Comparison of ENCODE assay signal across 8 cellular contexts in the genomic region with DNA sequence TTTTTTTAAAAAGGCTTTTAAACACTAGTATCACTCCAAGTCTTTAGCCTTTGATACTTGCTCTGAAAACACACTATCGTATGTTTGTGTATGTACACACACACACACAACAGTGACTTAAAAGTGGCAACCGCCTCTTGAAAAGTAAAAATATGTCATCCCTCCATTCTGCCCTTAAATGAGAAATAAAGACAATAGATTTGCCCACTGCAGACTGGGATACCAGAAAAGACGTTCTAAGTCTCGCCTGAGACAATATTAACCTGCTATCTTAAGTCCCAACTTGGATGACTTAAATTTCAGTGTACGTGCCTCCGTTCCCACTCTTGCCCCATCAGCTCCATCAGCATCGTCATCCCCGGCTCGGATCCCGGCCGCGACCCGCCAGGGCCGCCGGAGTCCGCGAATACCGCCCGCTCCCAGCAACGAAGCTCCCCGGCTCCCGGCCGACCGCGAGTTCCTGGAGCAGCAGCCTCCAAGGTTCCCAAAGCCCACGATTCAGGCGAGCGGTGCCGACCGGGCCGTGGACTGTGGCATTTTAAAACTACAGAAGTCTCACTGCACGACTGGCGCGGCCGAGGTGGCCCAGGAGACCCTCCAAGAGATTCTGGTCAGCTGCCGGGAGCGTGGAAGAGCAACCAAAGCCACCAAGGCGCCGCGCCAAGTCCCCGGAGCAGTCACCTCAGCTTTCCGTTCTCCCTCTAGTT. TPM values are rescaled to one million over a fixed set of nuclear protein-coding genes. Genes with fewer than 3 reads are reported as not detected.
DNase-seq lines count a peak whose midpoint lies in the region; ATAC-seq, FAIRE-seq and TF ChIP-seq lines count a peak whose summit lies in the region.

No MANE protein-coding gene starts in this region.

- peaks cover 3% of the 10 kb centered on the region; the same call in 1 of the 2 replicates for H4K20me1 ChIP-seq in HepG2 (ENCODE audit: insufficient read depth, low read length)

- no peak for TF ChIP-seq RAD21 in HepG2 (CRISPR knock-in tag; IDR thresholded peaks at IDR 0.05)

- H3K27ac ChIP-seq in colonic mucosa (peak overlapping the region; percentile 99), HepG2 (ENCODE audit: extremely low read length, insufficient read depth, low read length) (peak overlapping the region; percentile 95)

- POLR2A ChIA-PET in HepG2 (lab: Yijun Ruan, JAX), result interaction anchor here (1.3 to 3.5 kb wide), 2 partner anchors 36 to 265 kb away, joined by 3 to 24 read pairs; a partner anchor contains a TSS

- H3K27me3 ChIP-seq in colonic mucosa (no peaks in the 10 kb centered on the region), HepG2 (ENCODE audit: control insufficient read depth in 1 of 2, insufficient read depth in 2 of 2, low read length in 2 of 2) (no peaks in the 10 kb centered on the region; a peak in 1 of 5 replicates)

- intact Hi-C loops in colonic mucosa (cut with DNase I), result no loop called here
- intact Hi-C loops in HepG2 (cut with micrococcal nuclease; ENCODE audit: unreplicated experiment), result loop anchor here (5.0 kb wide), 2 partner anchors 266 to 534 kb away; a partner anchor contains a TSS

- H3K79me2 ChIP-seq in HepG2 (ENCODE audit: insufficient read depth, low read length), result peaks cover 56% of the 10 kb centered on the region

- peaks cover 8% of the 10 kb centered on the region for H3K4me1 ChIP-seq in colonic mucosa
- H3K4me1 ChIP-seq in HepG2 (ENCODE audit: insufficient read depth, low read length), result peaks cover 17% of the 10 kb centered on the region

- peak overlapping the region; percentile 34 for H2AFZ ChIP-seq in HepG2 (ENCODE audit: low read length)

- TF ChIP-seq EP300 in HepG2 (IDR thresholded peaks at IDR 0.05; ENCODE audit: low read depth in 2 of 2, low read length in 2 of 2) (no peak), HepG2 (CRISPR knock-in tag; IDR thresholded peaks at IDR 0.05; ENCODE audit: borderline replicate concordance) (no peak)

- CTCF ChIA-PET in HepG2 (lab: Yijun Ruan, JAX; ENCODE audit: low intra/inter-chr PET ratio, low total read pairs), result interaction anchor here (1.2 kb wide), 1 partner anchor 182 kb away, joined by 3 read pairs; no protein-coding TSS in a partner anchor

- no peak for FAIRE-seq in HTR-8/SVneo (lab: Jason Lieb, UNC)
- FAIRE-seq in HepG2 (lab: Jason Lieb, UNC), result no peak

- no TSS peak for BruUV-seq in HepG2 (replicated peaks; lab: Mats Ljungman, UMichigan)

- ATAC-seq in HepG2 (peak; percentile 2; the same call in 2 of the 3 replicates), GM21515 (IDR thresholded peaks at IDR 0.05; ENCODE audit: unreplicated experiment) (no peak)

- in situ Hi-C loops in HepG2 (cut with HindIII; ENCODE audit: extremely low pct_ligation_motif_present, low pct_unique_long_range_greater_than_20kb), result loop anchor here (5.0 to 25.0 kb wide), 2 partner anchors 184 to 539 kb away; no protein-coding TSS in a partner anchor

- no peak for TF ChIP-seq POLR2A in HepG2 (IDR thresholded peaks at IDR 0.05; ENCODE audit: insufficient read depth in 1 of 2, low read depth in 2 of 2, low read length in 2 of 2)

- H3K4me3 ChIP-seq in colonic mucosa (peak overlapping the region; percentile 78), HepG2 (replicated peaks in 1 of 3; ENCODE audit: insufficient read depth in 1 of 3, low read depth in 2 of 3, low read length in 3 of 3) (peak overlapping the region; percentile 93 to 99 (median 97))

- H3K9me3 ChIP-seq in colonic mucosa, result no peaks in the 10 kb centered on the region
- H3K9me3 ChIP-seq in HepG2 (ENCODE audit: low read length), result no peaks in the 10 kb centered on the region

- DNase-seq in C1 segment of cervical spinal cord (lab: John Stamatoyannopoulos, UW) (peak in 12 of 14 donors; percentile 40 to 92 (median 82)), HTR-8/SVneo (ENCODE audit: insufficient read length, low spot score) (peak; percentile 6), T1000 (lab: John Stamatoyannopoulos, UW) (peak; percentile 97), colonic mucosa (peak; percentile 67), HepG2 (ENCODE audit: low spot score) (peak; percentile 9), NCI-H1048 (lab: John Stamatoyannopoulos, UW) (no peak)
- peak; percentile 5 to 32 for DNase-seq in stimulated activated CD4-positive, alpha-beta T cell treated with anti-CD3 and anti-CD28 coated beads, Interleukin-4, amount 100 ng/mL, for 4 hours

- H3K36me3 ChIP-seq in colonic mucosa (no peaks in the 10 kb centered on the region), HepG2 (replicated peaks in 1 of 2; ENCODE audit: control insufficient read depth in 1 of 2, insufficient read depth in 2 of 2, low read length in 2 of 2) (no peaks in the 10 kb centered on the region)

- H3K4me2 ChIP-seq in HepG2 (ENCODE audit: low read depth, low read length), result peak overlapping the region; percentile 89

- 0% methylated on average over 12 of the region's 42 CpGs for WGBS in HepG2 (ENCODE audit: low lambda C conversion rate)

- TF ChIP-seq CTCF in colonic mucosa (IDR thresholded peaks at IDR 0.05) (no peak), HepG2 (CRISPR knock-in tag; IDR thresholded peaks at IDR 0.05) (no peak)

- peak overlapping the region; percentile 91 to 98 for H3K9ac ChIP-seq in colonic mucosa (ENCODE audit: low read depth in 2 of 2, low read length in 2 of 2)
- H3K9ac ChIP-seq in HepG2 (ENCODE audit: insufficient read depth, low read depth, low read length), result peak overlapping the region; percentile 93

TF ChIP-seq in HepG2, 621 proteins besides CTCF, POLR2A, EP300 and RAD21 (continues in another document):
- TF ChIP-seq SRY (CRISPR knock-in tag; IDR thresholded peaks at IDR 0.05) (no peak; the same call in 1 of the 2 replicates), GTF3A (CRISPR knock-in tag; conservative IDR thresholded peaks at IDR 0.05) (no peak), ZNF879 (CRISPR knock-in tag; IDR thresholded peaks at IDR 0.05) (peak; percentile 48; the same call in 1 of the 2 replicates), ZNF563 (CRISPR knock-in tag; IDR thresholded peaks at IDR 0.05) (no peak), ZMYM3 (CRISPR knock-in tag; IDR thresholded peaks at IDR 0.05) (no peak), SP5 (CRISPR knock-in tag; IDR thresholded peaks at IDR 0.05; ENCODE audit: borderline replicate concordance, low read depth) (no peak), KDM6A (CRISPR knock-in tag; IDR thresholded peaks at IDR 0.05; ENCODE audit: low read depth) (no peak), XBP1 (CRISPR knock-in tag; IDR thresholded peaks at IDR 0.05) (0 out of 2 replicates have a peak, but pooled peaks have one; percentile 27)
- TF ChIP-seq, protein P1, sequence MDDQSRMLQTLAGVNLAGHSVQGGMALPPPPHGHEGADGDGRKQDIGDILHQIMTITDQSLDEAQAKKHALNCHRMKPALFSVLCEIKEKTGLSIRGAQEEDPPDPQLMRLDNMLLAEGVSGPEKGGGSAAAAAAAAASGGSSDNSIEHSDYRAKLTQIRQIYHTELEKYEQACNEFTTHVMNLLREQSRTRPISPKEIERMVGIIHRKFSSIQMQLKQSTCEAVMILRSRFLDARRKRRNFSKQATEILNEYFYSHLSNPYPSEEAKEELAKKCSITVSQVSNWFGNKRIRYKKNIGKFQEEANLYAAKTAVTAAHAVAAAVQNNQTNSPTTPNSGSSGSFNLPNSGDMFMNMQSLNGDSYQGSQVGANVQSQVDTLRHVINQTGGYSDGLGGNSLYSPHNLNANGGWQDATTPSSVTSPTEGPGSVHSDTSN (CRISPR knock-in tag; IDR thresholded peaks at IDR 0.05; ENCODE audit: borderline replicate concordance), result no peak
- TF ChIP-seq, protein P2, sequence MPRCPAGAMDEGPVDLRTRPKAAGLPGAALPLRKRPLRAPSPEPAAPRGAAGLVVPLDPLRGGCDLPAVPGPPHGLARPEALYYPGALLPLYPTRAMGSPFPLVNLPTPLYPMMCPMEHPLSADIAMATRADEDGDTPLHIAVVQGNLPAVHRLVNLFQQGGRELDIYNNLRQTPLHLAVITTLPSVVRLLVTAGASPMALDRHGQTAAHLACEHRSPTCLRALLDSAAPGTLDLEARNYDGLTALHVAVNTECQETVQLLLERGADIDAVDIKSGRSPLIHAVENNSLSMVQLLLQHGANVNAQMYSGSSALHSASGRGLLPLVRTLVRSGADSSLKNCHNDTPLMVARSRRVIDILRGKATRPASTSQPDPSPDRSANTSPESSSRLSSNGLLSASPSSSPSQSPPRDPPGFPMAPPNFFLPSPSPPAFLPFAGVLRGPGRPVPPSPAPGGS (CRISPR knock-in tag; IDR thresholded peaks at IDR 0.05), result peak; percentile 20; the same call in 1 of the 2 replicates
- TF ChIP-seq, protein P3, sequence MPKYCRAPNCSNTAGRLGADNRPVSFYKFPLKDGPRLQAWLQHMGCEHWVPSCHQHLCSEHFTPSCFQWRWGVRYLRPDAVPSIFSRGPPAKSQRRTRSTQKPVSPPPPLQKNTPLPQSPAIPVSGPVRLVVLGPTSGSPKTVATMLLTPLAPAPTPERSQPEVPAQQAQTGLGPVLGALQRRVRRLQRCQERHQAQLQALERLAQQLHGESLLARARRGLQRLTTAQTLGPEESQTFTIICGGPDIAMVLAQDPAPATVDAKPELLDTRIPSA (CRISPR knock-in tag; IDR thresholded peaks at IDR 0.05; ENCODE audit: borderline replicate concordance), result no peak

RNA-seq across cellular contexts. Expression of a gene that starts 2.8 kb away (rescaled TPM):
- total RNA-seq in colonic mucosa (10 to 100 TPM; 26.8 to 29.1 TPM), HepG2 (2016; rRNA removed; fragmentation: Illumina TruSeq; extraction: Trizol) (15.9 and 16.4 TPM in 2 replicates)
- 3.6 and 6.2 TPM in 2 replicates for total RNA-seq in HepG2 (2016; cell fraction: cytosol; rRNA removed; fragmentation: Illumina TruSeq; extraction: Trizol; ENCODE audit: low read depth)
- total RNA-seq in HepG2 (2016; cell fraction: insoluble cytoplasmic fraction; rRNA removed; fragmentation: Illumina TruSeq; extraction: Trizol), result 12.0 and 15.2 TPM in 2 replicates
- total RNA-seq in HepG2 (2016; cell fraction: membrane; rRNA removed; fragmentation: Illumina TruSeq; extraction: Trizol), result 4.5 and 7.3 TPM in 2 replicates
- total RNA-seq in HepG2 (2016; cell fraction: nucleus; rRNA removed; fragmentation: Illumina TruSeq; extraction: Trizol), result 32.4 and 40.0 TPM in 2 replicates
- polyA plus RNA-seq in HepG2 (2011; rRNA removed), result 16.7 and 22.2 TPM in 2 replicates
- polyA plus RNA-seq in HepG2 (2011; cell fraction: cytosol; rRNA removed), result 10.0 and 13.2 TPM in 2 replicates
- polyA plus RNA-seq in HepG2 (2011; cell fraction: nucleus; rRNA removed), result 19.1 and 23.4 TPM in 2 replicates
- 9.7 and 11.2 TPM in 2 replicates for polyA plus RNA-seq in HepG2 (2012)
- 0.29 and 0.60 TPM in 2 replicates for polyA plus RNA-seq in HepG2 (2016; cell fraction: cytosol; fragmentation: Illumina TruSeq; extraction: Trizol; ENCODE audit: low read depth)
- polyA plus RNA-seq in HepG2 (2016; cell fraction: insoluble cytoplasmic fraction; fragmentation: Illumina TruSeq; extraction: Trizol; ENCODE audit: low read depth), result 9.6 and 10.1 TPM in 2 replicates
- polyA plus RNA-seq in HepG2 (2016; cell fraction: membrane; fragmentation: Illumina TruSeq; extraction: Trizol; ENCODE audit: low read depth), result 1.5 and 2.1 TPM in 2 replicates
- polyA plus RNA-seq in HepG2 (2016; cell fraction: nucleus; fragmentation: Illumina TruSeq; extraction: Trizol; ENCODE audit: insufficient read depth, low read depth), result 15.3 and 19.9 TPM in 2 replicates
- 53.9 and 96.2 TPM in 2 replicates for polyA minus RNA-seq in HepG2 (2011; rRNA and poly(A)+ RNA removed; ENCODE audit: low replicate concordance)
- 23.7 and 25.9 TPM in 2 replicates for polyA minus RNA-seq in HepG2 (2011; cell fraction: cytosol; rRNA and poly(A)+ RNA removed)
- polyA minus RNA-seq in HepG2 (2011; cell fraction: nucleus; rRNA and poly(A)+ RNA removed), result 155 and 159 TPM in 2 replicates
